Comparison of ENCODE assay signal across 17 cellular contexts in genomic region chr5:112372543-112372942, GRCh38. TPM values are rescaled to one million over a fixed set of nuclear protein-coding genes. Genes with fewer than 3 reads are reported as not detected.
DNase-seq lines count a peak whose midpoint lies in the region; ATAC-seq and TF ChIP-seq lines count a peak whose summit lies in the region.
"Had no signal": no experiment of that assay in that cellular context is flagged by ENCODE, and none has a peak within 500 bp of the region (broad histone marks: within the 10 kb centered on the region; RNA-seq: fewer than 3 reads in every experiment).

No MANE protein-coding gene starts in this region.

- no peaks in the 10 kb centered on the region for H3K27me3 Mint-ChIP-seq in WTC11 (ENCODE audit: low read depth)

- H3K4me1 ChIP-seq in BE2C (no peaks in the 10 kb centered on the region), smooth muscle cell (ENCODE audit: low read depth) (no peaks in the 10 kb centered on the region)

- H3K9me3 ChIP-seq in BE2C: no peaks in the 10 kb centered on the region
- no peaks in the 10 kb centered on the region for H3K9me3 ChIP-seq in smooth muscle cell (replicated peaks; ENCODE audit: low read depth)
- H3K9me3 ChIP-seq: gastroesophageal sphincter, vagina had no signal

- no peak overlapping the region for H2AFZ ChIP-seq in smooth muscle cell (ENCODE audit: low read depth)

- H3K4me3 Mint-ChIP-seq in WTC11: no peak overlapping the region
- H3K4me3 Mint-ChIP-seq: neural crest cell, T-cell had no signal

- peaks cover under 1% of the 10 kb centered on the region; the same call in 1 of the 2 replicates for H3K4me1 Mint-ChIP-seq in WTC11
- H3K4me1 Mint-ChIP-seq: neural crest cell, T-cell had no signal

- DNase-seq in BE2C: no peak
- peak; percentile 18 for DNase-seq in HT-29 (ENCODE audit: low spot score)
- DNase-seq in WTC11 (ENCODE audit: low spot score): no peak
- peak; percentile 78 for DNase-seq in kidney tubule cell (ENCODE audit: low spot score)
- DNase-seq in NCI-H2107 treated with DMSO at 0.1 percent for 48 hours (lab: John Stamatoyannopoulos, UW; ENCODE audit: unreplicated experiment): no peak
- DNase-seq in smooth muscle cell (lab: John Stamatoyannopoulos, UW; ENCODE audit: unreplicated experiment): no peak
- no peak for DNase-seq in NCI-H345 treated with DMSO at 0.1 percent for 48 hours (lab: John Stamatoyannopoulos, UW; ENCODE audit: unreplicated experiment)
- DNase-seq: activated CD4-positive, CD25-positive, alpha-beta regulatory T cell; NCI-H1092; NCI-H82; retina; T-cell had no signal

- no peak overlapping the region for H3K4me3 ChIP-seq in BE2C (ENCODE audit: low read depth, low read length)
- no peak overlapping the region for H3K4me3 ChIP-seq in smooth muscle cell
- H3K4me3 ChIP-seq: gastroesophageal sphincter, vagina had no signal

- ATAC-seq in WTC11 (peak; percentile 73; the same call in 1 of the 2 replicates), GM21529 (IDR thresholded peaks at IDR 0.05; ENCODE audit: unreplicated experiment) (no peak)
- ATAC-seq: gastroesophageal sphincter, T-cell had no signal

- no peak overlapping the region for H3K27ac Mint-ChIP-seq in WTC11
- H3K27ac Mint-ChIP-seq: T-cell had no signal

- H3K36me3 Mint-ChIP-seq in WTC11: no peaks in the 10 kb centered on the region
- H3K36me3 Mint-ChIP-seq: T-cell had no signal

- H3K27me3 ChIP-seq in BE2C (peaks cover 10% of the 10 kb centered on the region; the same call in 1 of the 2 replicates), smooth muscle cell (ENCODE audit: low read depth) (no peaks in the 10 kb centered on the region)
- H3K27me3 ChIP-seq: gastroesophageal sphincter, vagina had no signal

- TF ChIP-seq CTCF in BE2C (IDR thresholded peaks at IDR 0.05; ENCODE audit: low read depth, low read length): 0 out of 2 replicates have a peak, but pooled peaks have one; percentile 3
- TF ChIP-seq CTCF in WTC11 (IDR thresholded peaks at IDR 0.05): no peak
- no peak for TF ChIP-seq CTCF in smooth muscle cell (IDR thresholded peaks at IDR 0.05; ENCODE audit: borderline replicate concordance, insufficient read depth, poor library complexity, severe bottlenecking)

- no peak overlapping the region for H3K27ac ChIP-seq in smooth muscle cell (ENCODE audit: low read depth)
- H3K27ac ChIP-seq: gastroesophageal sphincter, RWPE1, vagina had no signal

- H3K79me2 ChIP-seq in smooth muscle cell (ENCODE audit: low read depth): no peaks in the 10 kb centered on the region

- CTCF ChIA-PET in WTC11 (lab: Charles Lee): interaction anchor here (1.4 kb wide), 1 partner anchor 48 kb away, joined by 5 read pairs; no protein-coding TSS in a partner anchor

- no peaks in the 10 kb centered on the region for H3K9me3 Mint-ChIP-seq in WTC11
- H3K9me3 Mint-ChIP-seq: neural crest cell, T-cell had no signal

- no peaks in the 10 kb centered on the region for H3F3A ChIP-seq in smooth muscle cell (ENCODE audit: low read depth)

- no peaks in the 10 kb centered on the region for H4K20me1 ChIP-seq in smooth muscle cell (ENCODE audit: low read depth)

- no peaks in the 10 kb centered on the region for H3K36me3 ChIP-seq in BE2C
- no peaks in the 10 kb centered on the region for H3K36me3 ChIP-seq in smooth muscle cell (ENCODE audit: low read depth)
- H3K36me3 ChIP-seq: gastroesophageal sphincter, vagina had no signal

- no peak overlapping the region for H3K4me2 ChIP-seq in smooth muscle cell

- POLR2A ChIA-PET in WTC11 (lab: Charles Lee): no interaction called here

- no peak overlapping the region for H3K9ac ChIP-seq in smooth muscle cell (ENCODE audit: low read depth)

TF ChIP-seq in WTC11, 78 proteins besides CTCF, POLR2A, EP300 and RAD21:
- TF ChIP-seq ZNF512 (CRISPR knock-in tag; IDR thresholded peaks at IDR 0.05; ENCODE audit: borderline replicate concordance) (no peak), NR2C2 (CRISPR knock-in tag; IDR thresholded peaks at IDR 0.05) (no peak), PRRX2 (CRISPR knock-in tag; IDR thresholded peaks at IDR 0.05) (no peak), OVOL2 (CRISPR knock-in tag; IDR thresholded peaks at IDR 0.05; ENCODE audit: borderline replicate concordance) (no peak), CREM (CRISPR knock-in tag; IDR thresholded peaks at IDR 0.05) (no peak), ELF4 (CRISPR knock-in tag; IDR thresholded peaks at IDR 0.05; ENCODE audit: low read depth) (no peak), FOXJ3 (CRISPR knock-in tag; IDR thresholded peaks at IDR 0.05; ENCODE audit: borderline replicate concordance) (no peak), ZBTB43 (CRISPR knock-in tag; IDR thresholded peaks at IDR 0.05) (no peak), NR1H2 (CRISPR knock-in tag; IDR thresholded peaks at IDR 0.05) (no peak), NR3C1 (CRISPR knock-in tag; conservative IDR thresholded peaks at IDR 0.05; ENCODE audit: low read depth) (no peak), TEAD4 (CRISPR knock-in tag; IDR thresholded peaks at IDR 0.05) (no peak), FOXK1 (CRISPR knock-in tag; IDR thresholded peaks at IDR 0.05) (no peak), ZNF396 (CRISPR knock-in tag; IDR thresholded peaks at IDR 0.05; ENCODE audit: borderline replicate concordance) (no peak), SOX15 (CRISPR knock-in tag; IDR thresholded peaks at IDR 0.05) (no peak), ATF1 (CRISPR knock-in tag; IDR thresholded peaks at IDR 0.05) (no peak), ZNF423 (CRISPR knock-in tag; IDR thresholded peaks at IDR 0.05) (no peak), SP1 (CRISPR knock-in tag; conservative IDR thresholded peaks at IDR 0.05) (no peak), USF1 (CRISPR knock-in tag; IDR thresholded peaks at IDR 0.05) (no peak)
- TF ChIP-seq, protein P1, sequence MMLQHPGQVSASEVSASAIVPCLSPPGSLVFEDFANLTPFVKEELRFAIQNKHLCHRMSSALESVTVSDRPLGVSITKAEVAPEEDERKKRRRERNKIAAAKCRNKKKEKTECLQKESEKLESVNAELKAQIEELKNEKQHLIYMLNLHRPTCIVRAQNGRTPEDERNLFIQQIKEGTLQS (CRISPR knock-in tag; conservative IDR thresholded peaks at IDR 0.05): no peak
- TF ChIP-seq, protein P2, sequence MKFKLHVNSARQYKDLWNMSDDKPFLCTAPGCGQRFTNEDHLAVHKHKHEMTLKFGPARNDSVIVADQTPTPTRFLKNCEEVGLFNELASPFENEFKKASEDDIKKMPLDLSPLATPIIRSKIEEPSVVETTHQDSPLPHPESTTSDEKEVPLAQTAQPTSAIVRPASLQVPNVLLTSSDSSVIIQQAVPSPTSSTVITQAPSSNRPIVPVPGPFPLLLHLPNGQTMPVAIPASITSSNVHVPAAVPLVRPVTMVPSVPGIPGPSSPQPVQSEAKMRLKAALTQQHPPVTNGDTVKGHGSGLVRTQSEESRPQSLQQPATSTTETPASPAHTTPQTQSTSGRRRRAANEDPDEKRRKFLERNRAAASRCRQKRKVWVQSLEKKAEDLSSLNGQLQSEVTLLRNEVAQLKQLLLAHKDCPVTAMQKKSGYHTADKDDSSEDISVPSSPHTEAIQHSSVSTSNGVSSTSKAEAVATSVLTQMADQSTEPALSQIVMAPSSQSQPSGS (CRISPR knock-in tag; IDR thresholded peaks at IDR 0.05; ENCODE audit: borderline replicate concordance, low read depth): no peak

RNA-seq across cellular contexts. Expression of gene EPB41L4A, which starts 46.5 kb away (rescaled TPM):
- polyA plus RNA-seq in BE2C (2012; ENCODE audit: insufficient read depth, insufficient read length, low read depth): 0.15 TPM
- 0.48 and 2.2 TPM in 2 replicates for total RNA-seq in HT-29 (2014; rRNA removed; shearing (Covaris generic))
- total RNA-seq in WTC11 (2021) (5.2 to 8.3 TPM (median 6.5 TPM) in 3 replicates), smooth muscle cell (3.7 and 8.9 TPM in 2 replicates)
- polyA plus RNA-seq in smooth muscle cell: 2.9 and 3.8 TPM in 2 replicates

Comparison
In these comparisons a context has a peak if more than half of its experiments do, and no peak if none do; other contexts are left out.
1. DNase-seq: peak in HT-29 (single experiment) and kidney tubule cell (single experiment); none in BE2C (single experiment), WTC11 (single experiment), NCI-H2107 treated with DMSO at 0.1 percent for 48 hours (single experiment), smooth muscle cell (single experiment) and NCI-H345 treated with DMSO at 0.1 percent for 48 hours (single experiment).